Comparison of ENCODE assay signal across 1 cellular context in the genomic region with DNA sequence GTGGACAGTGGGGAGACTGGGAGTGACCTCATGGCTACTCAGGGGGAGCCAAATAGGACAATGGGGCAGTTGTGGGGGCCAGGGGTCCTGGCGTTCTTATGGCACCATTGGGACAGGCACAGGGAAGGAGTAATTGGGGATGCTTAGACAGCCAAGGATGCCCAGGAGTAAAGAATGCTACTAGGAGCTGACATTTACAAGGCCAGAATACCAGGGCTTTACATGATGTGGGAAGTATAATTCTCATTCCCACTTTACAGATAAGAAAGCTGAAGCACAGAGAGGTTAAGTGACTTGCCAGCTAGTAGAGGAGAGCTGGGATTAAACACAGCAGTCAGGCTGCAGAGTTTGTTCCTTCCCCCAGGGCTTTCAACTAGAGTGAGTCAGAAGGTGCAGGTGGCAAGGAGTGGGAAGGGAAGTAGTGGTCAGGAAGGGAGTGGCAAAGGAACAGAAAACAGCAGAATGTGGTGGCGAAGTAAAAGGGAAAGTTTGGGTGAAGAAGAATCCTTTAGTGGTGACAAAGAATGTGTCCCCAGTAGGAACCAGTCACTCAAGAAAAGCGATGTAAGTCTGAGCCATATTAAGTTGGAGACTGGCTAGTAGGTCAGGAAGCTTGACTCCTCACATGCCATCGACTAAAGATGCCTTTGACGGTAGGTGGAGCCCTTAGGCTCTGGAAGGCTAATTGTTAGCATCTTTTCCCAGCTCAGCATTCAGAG.
TF ChIP-seq lines count a peak whose summit lies in the region.

No MANE protein-coding gene starts in this region.

TF ChIP-seq in HepG2, 621 proteins besides CTCF, POLR2A, EP300 and RAD21 (continued from another document):
- TF ChIP-seq, protein P1, sequence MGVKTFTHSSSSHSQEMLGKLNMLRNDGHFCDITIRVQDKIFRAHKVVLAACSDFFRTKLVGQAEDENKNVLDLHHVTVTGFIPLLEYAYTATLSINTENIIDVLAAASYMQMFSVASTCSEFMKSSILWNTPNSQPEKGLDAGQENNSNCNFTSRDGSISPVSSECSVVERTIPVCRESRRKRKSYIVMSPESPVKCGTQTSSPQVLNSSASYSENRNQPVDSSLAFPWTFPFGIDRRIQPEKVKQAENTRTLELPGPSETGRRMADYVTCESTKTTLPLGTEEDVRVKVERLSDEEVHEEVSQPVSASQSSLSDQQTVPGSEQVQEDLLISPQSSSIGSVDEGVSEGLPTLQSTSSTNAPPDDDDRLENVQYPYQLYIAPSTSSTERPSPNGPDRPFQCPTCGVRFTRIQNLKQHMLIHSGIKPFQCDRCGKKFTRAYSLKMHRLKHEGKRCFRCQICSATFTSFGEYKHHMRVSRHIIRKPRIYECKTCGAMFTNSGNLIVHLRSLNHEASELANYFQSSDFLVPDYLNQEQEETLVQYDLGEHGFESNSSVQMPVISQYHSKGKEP (CRISPR knock-in tag; IDR thresholded peaks at IDR 0.05): no peak
- peak; percentile 54; the same call in 1 of the 2 replicates for TF ChIP-seq SMC3 (IDR thresholded peaks at IDR 0.05; ENCODE audit: low read length)
- no peak for TF ChIP-seq HMG20A (CRISPR knock-in tag; IDR thresholded peaks at IDR 0.05; ENCODE audit: borderline replicate concordance)
- no peak for TF ChIP-seq TFE3 (CRISPR knock-in tag; IDR thresholded peaks at IDR 0.05)
- TF ChIP-seq SP140L (CRISPR knock-in tag; IDR thresholded peaks at IDR 0.05; ENCODE audit: borderline replicate concordance): no peak
- no peak for TF ChIP-seq ZNF83 (CRISPR knock-in tag; IDR thresholded peaks at IDR 0.05; ENCODE audit: borderline replicate concordance)
- TF ChIP-seq MTF2 (CRISPR knock-in tag; IDR thresholded peaks at IDR 0.05; ENCODE audit: borderline replicate concordance): no peak
- TF ChIP-seq ZNF678 (CRISPR knock-in tag; IDR thresholded peaks at IDR 0.05): no peak
- no peak for TF ChIP-seq ZNF850 (CRISPR knock-in tag; conservative IDR thresholded peaks at IDR 0.05)
- no peak for TF ChIP-seq HES4 (CRISPR knock-in tag; IDR thresholded peaks at IDR 0.05; ENCODE audit: borderline replicate concordance)
- TF ChIP-seq CHCHD3 (CRISPR knock-in tag; IDR thresholded peaks at IDR 0.05): no peak
- TF ChIP-seq, protein P2, sequence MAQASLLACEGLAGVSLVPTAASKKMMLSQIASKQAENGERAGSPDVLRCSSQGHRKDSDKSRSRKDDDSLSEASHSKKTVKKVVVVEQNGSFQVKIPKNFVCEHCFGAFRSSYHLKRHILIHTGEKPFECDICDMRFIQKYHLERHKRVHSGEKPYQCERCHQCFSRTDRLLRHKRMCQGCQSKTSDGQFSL (CRISPR knock-in tag; IDR thresholded peaks at IDR 0.05): no peak
- TF ChIP-seq CEBPB (IDR thresholded peaks at IDR 0.05; ENCODE audit: borderline replicate concordance, low read depth, low read length): no peak
- no peak for TF ChIP-seq ZFP90 (CRISPR knock-in tag; IDR thresholded peaks at IDR 0.05; ENCODE audit: borderline replicate concordance)
- no peak for TF ChIP-seq ZSCAN12 (CRISPR knock-in tag; IDR thresholded peaks at IDR 0.05)
- no peak for TF ChIP-seq ATF7-NPFF (CRISPR knock-in tag; IDR thresholded peaks at IDR 0.05; ENCODE audit: low read depth)
- TF ChIP-seq ZBTB21 (CRISPR knock-in tag; IDR thresholded peaks at IDR 0.05): no peak
- no peak for TF ChIP-seq NKX3-1 (CRISPR knock-in tag; IDR thresholded peaks at IDR 0.05)
- 0 out of 4 replicates have a peak, but pooled peaks of 1 of the 2 experiments have one; percentile 3 for TF ChIP-seq MAFK (conservative IDR thresholded peaks at IDR 0.05 in 1 of 2, IDR thresholded peaks at IDR 0.05 in 1 of 2; ENCODE audit: low read length in 2 of 2)
- TF ChIP-seq SP5 (CRISPR knock-in tag; IDR thresholded peaks at IDR 0.05; ENCODE audit: borderline replicate concordance, low read depth): no peak
- TF ChIP-seq ZNF792 (CRISPR knock-in tag; IDR thresholded peaks at IDR 0.05): no peak
- no peak for TF ChIP-seq MAZ (IDR thresholded peaks at IDR 0.05; ENCODE audit: borderline replicate concordance, low read depth, low read length)
- TF ChIP-seq MAZ (CRISPR knock-in tag; IDR thresholded peaks at IDR 0.05; ENCODE audit: low read depth): 0 out of 2 replicates have a peak, but pooled peaks have one; percentile 19
- no peak for TF ChIP-seq SP1 (IDR thresholded peaks at IDR 0.05)
- no peak for TF ChIP-seq SP1 (CRISPR knock-in tag; IDR thresholded peaks at IDR 0.05)
- TF ChIP-seq IRX3 (CRISPR knock-in tag; IDR thresholded peaks at IDR 0.05; ENCODE audit: borderline replicate concordance, low read depth): no peak
- no peak for TF ChIP-seq ZNF800 (CRISPR knock-in tag; IDR thresholded peaks at IDR 0.05)
- TF ChIP-seq GATAD1 (CRISPR knock-in tag; IDR thresholded peaks at IDR 0.05): no peak
- no peak for TF ChIP-seq PAF1 (CRISPR knock-in tag; IDR thresholded peaks at IDR 0.05)
- no peak for TF ChIP-seq NFRKB (IDR thresholded peaks at IDR 0.05)
- no peak for TF ChIP-seq ZNF276 (CRISPR knock-in tag; IDR thresholded peaks at IDR 0.05; ENCODE audit: low read depth)
- TF ChIP-seq TGIF2 (CRISPR knock-in tag; IDR thresholded peaks at IDR 0.05): no peak
- no peak for TF ChIP-seq ZNF660 (CRISPR knock-in tag; IDR thresholded peaks at IDR 0.05; ENCODE audit: borderline replicate concordance, low read depth)
- no peak for TF ChIP-seq GABPB1 (CRISPR knock-in tag; IDR thresholded peaks at IDR 0.05)
- peak; percentile 23 for TF ChIP-seq TEAD3 (CRISPR knock-in tag; optimal IDR thresholded peaks at IDR 0.05; ENCODE audit: borderline replicate concordance)
- TF ChIP-seq ZNF790 (CRISPR knock-in tag; IDR thresholded peaks at IDR 0.05; ENCODE audit: borderline replicate concordance): no peak
- TF ChIP-seq ZNF264 (CRISPR knock-in tag; IDR thresholded peaks at IDR 0.05): no peak
- no peak for TF ChIP-seq NR2F1 (CRISPR knock-in tag; IDR thresholded peaks at IDR 0.05)
TF ChIP-seq in HepG2: peak in this region for 5.
